ENCODE assay signal across 20 cellular contexts in genomic region chr5:154831451-154831850, GRCh38. TPM values are rescaled to one million over a fixed set of nuclear protein-coding genes. Genes with fewer than 3 reads are reported as not detected.
"Had no signal": no experiment of that assay in that cellular context is flagged by ENCODE, and none has a peak within 500 bp of the region (broad histone marks: within the 10 kb centered on the region; RNA-seq: fewer than 3 reads in every experiment).

No MANE protein-coding gene starts in this region.

- H3K27me3 ChIP-seq: esophagus muscularis mucosa, gastrocnemius medialis, pancreas, tibial nerve had no signal

- H3K4me3 Mint-ChIP-seq: activated CD4-positive, alpha-beta memory T cell treated with anti-CD3 and anti-CD28 coated beads, Interleukin-2, amount 10 ng/mL, durations not matched to agents 7 days and 5 days; nephron; stimulated activated naive CD8-positive, alpha-beta T cell treated with anti-CD3 and anti-CD28 coated beads, Interleukin-15, amount 100 ng/mL, for 72 hours; T-helper 1 cell treated with Interleukin-12 subunit alpha and Interleukin-12 subunit beta and Interleukin-4 antibody, amounts not matched to agents 30 μg/mL and 1 μg/mL, for 36 hours had no signal

- H3K4me1 ChIP-seq: pancreas had no signal

- H3K4me3 ChIP-seq: coronary artery, esophagus muscularis mucosa, gastrocnemius medialis, pancreas, tibial nerve had no signal

- ATAC-seq: gastrocnemius medialis; pancreas; right cardiac atrium; stimulated activated naive CD8-positive, alpha-beta T cell treated with anti-CD3 and anti-CD28 coated beads, Interleukin-15, amount 100 ng/mL, for 72 hours had no signal

- H3K9me3 Mint-ChIP-seq: activated CD4-positive, alpha-beta memory T cell treated with anti-CD3 and anti-CD28 coated beads, Interleukin-2, amount 10 ng/mL, durations not matched to agents 7 days and 5 days; central memory CD8-positive, alpha-beta T cell; nephron; stimulated activated naive CD8-positive, alpha-beta T cell treated with anti-CD3 and anti-CD28 coated beads, Interleukin-15, amount 100 ng/mL, for 72 hours; T-helper 1 cell treated with Interleukin-12 subunit alpha and Interleukin-12 subunit beta and Interleukin-4 antibody, amounts not matched to agents 30 μg/mL and 1 μg/mL, for 36 hours had no signal

- H3K27ac ChIP-seq: coronary artery, esophagus muscularis mucosa, gastrocnemius medialis, pancreas, tibial nerve had no signal

- H3K36me3 ChIP-seq: gastrocnemius medialis, pancreas had no signal

- DNase-seq: activated CD4-positive, alpha-beta memory T cell treated with anti-CD3 and anti-CD28 coated beads, Interleukin-2, amount 10 ng/mL, durations not matched to agents 7 days and 5 days; activated CD4-positive, alpha-beta T cell treated with anti-CD3 and anti-CD28 coated beads for 4 hours; activated CD4-positive, CD25-positive, alpha-beta regulatory T cell; activated effector memory CD4-positive, alpha-beta T cell treated with Interleukin-2 at 50 U/mL for 16 hours; activated naive CD4-positive, alpha-beta T cell treated with anti-CD3 and anti-CD28 coated beads, Interleukin-2, amount 50 U/mL, for 16 hours; activated T-cell treated with anti-CD3 and anti-CD28 coated beads, Interleukin-2, amount 50 U/mL, for 48 hours; gastrocnemius medialis; head of caudate nucleus; hypothalamus; midbrain; pancreas; right cardiac atrium; stimulated activated CD4-positive, alpha-beta T cell treated with anti-CD3 and anti-CD28 coated beads, Interleukin-1b, Interleukin-23, amount 100 ng/mL, for 48 hours; stimulated activated naive CD8-positive, alpha-beta T cell treated with anti-CD3 and anti-CD28 coated beads, Interleukin-15, amount 100 ng/mL, for 72 hours had no signal

- H3K27me3 Mint-ChIP-seq: activated CD4-positive, alpha-beta memory T cell treated with anti-CD3 and anti-CD28 coated beads, Interleukin-2, amount 10 ng/mL, durations not matched to agents 7 days and 5 days; central memory CD8-positive, alpha-beta T cell; stimulated activated naive CD8-positive, alpha-beta T cell treated with anti-CD3 and anti-CD28 coated beads, Interleukin-15, amount 100 ng/mL, for 72 hours had no signal

- H3K9me3 ChIP-seq: esophagus muscularis mucosa, gastrocnemius medialis, pancreas, tibial nerve had no signal

RNA-seq across cellular contexts. Expression of gene FAXDC2, which starts 19.0 kb away (rescaled TPM):
- total RNA-seq: activated CD4-positive, alpha-beta memory T cell treated with anti-CD3 and anti-CD28 coated beads, Interleukin-2, amount 10 ng/mL, durations not matched to agents 7 days and 5 days had no signal
